Comparison of ENCODE assay signal across 8 cellular contexts in the genomic region with DNA sequence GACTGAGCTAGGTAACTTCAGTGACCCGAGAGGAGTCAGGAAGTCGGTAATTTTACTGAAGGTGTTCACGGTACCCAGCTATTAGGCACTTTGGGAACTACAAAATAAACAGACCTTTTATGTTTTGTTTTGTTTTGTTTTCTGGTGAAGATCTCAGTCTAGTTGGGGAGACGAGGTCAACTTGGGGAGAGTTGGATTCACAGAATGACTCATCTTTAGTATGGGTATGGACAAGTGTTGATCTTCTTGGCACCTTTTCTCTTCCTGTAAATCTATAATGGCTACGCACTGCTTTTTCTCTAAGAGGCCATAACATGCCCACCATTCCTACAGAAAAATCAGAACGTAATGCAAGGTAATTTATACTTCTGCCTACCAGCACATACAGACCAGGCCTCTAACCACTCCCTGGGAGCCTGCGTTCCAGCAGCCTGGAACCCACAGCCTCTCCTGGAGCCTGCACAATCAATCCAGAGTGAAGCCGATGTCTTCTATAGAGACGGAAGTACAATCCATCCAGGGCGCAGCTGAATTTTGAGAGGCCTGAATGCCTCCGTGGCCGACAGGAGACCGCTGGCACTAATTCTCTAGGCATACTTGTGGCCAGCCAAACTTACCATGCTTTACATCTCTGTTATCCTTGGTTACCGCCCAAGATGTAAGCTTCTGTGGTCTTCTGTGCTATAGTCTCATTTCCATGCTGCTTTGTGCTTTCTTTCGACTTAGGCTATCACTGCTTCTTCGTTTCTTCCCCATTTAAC. TPM values are rescaled to one million over a fixed set of nuclear protein-coding genes. Genes with fewer than 3 reads are reported as not detected.
DNase-seq lines count a peak whose midpoint lies in the region; ATAC-seq and TF ChIP-seq lines count a peak whose summit lies in the region.

No MANE protein-coding gene starts in this region.

- H3K27ac Mint-ChIP-seq in activated T-helper 17 cell treated with anti-CD3 and anti-CD28 coated beads, Interleukin-2, amount 50 U/mL, for 72 hours: peak overlapping the region; percentile 97

- H3K18ac ChIP-seq in trophoblast cell (ENCODE audit: low read length): no peak overlapping the region

- peak overlapping the region; percentile 42 for H4K91ac ChIP-seq in trophoblast cell (ENCODE audit: low read depth, low read length)

- no peak overlapping the region for H4K12ac ChIP-seq in trophoblast cell (ENCODE audit: low read depth, low read length)

- peak overlapping the region; percentile 48 for H4K8ac ChIP-seq in trophoblast cell (ENCODE audit: low read depth, low read length)

- no peak overlapping the region for H2BK12ac ChIP-seq in trophoblast cell (ENCODE audit: low read length)

- H3K4ac ChIP-seq in trophoblast cell (ENCODE audit: low read depth, low read length): peak overlapping the region; percentile 85

- H3K79me1 ChIP-seq in trophoblast cell (ENCODE audit: low read length): peaks cover 4% of the 10 kb centered on the region

- no peak overlapping the region for H3K23ac ChIP-seq in trophoblast cell (ENCODE audit: low read length)

- no peak overlapping the region for H2BK120ac ChIP-seq in trophoblast cell (ENCODE audit: insufficient read depth, low read length, poor library complexity)

- peaks cover 4% of the 10 kb centered on the region; the same call in 1 of the 2 replicates for H4K20me1 ChIP-seq in KMS-11 (ENCODE audit: insufficient read depth)

- peak overlapping the region; percentile 69 for H3K9ac ChIP-seq in KMS-11
- H3K9ac ChIP-seq in trophoblast cell (ENCODE audit: low read length): peak overlapping the region; percentile 73

- WGBS in trophoblast cell (ENCODE audit: extremely low coverage, insufficient coverage, insufficient read length): no CpG with 5 or more reads among the region's 16 CpGs

- H3K4me3 ChIP-seq in KMS-11 (IDR thresholded peaks at IDR 0.05; ENCODE audit: insufficient read depth, low read depth, low read length) (peak overlapping the region; percentile 16), trophoblast cell (ENCODE audit: low read depth, low read length) (peak overlapping the region; percentile 85)

- H3K9me3 ChIP-seq in trophoblast cell (ENCODE audit: insufficient read depth, low read depth, low read length): no peaks in the 10 kb centered on the region

- H3K27ac ChIP-seq in KMS-11 (peak overlapping the region; percentile 68), trophoblast cell (ENCODE audit: low read depth, low read length) (no peak overlapping the region)

- H3K79me2 ChIP-seq in KMS-11 (ENCODE audit: insufficient read depth, low read depth) (peaks cover 56% of the 10 kb centered on the region), trophoblast cell (ENCODE audit: control insufficient read depth, insufficient read depth, low read length, poor library complexity) (peaks cover 9% of the 10 kb centered on the region)

- H3K4me1 Mint-ChIP-seq in activated T-helper 17 cell treated with anti-CD3 and anti-CD28 coated beads, Interleukin-2, amount 50 U/mL, for 72 hours: peaks cover 34% of the 10 kb centered on the region

- no peaks in the 10 kb centered on the region for H3K27me3 Mint-ChIP-seq in activated T-helper 17 cell treated with anti-CD3 and anti-CD28 coated beads, Interleukin-2, amount 50 U/mL, for 72 hours

- H3K14ac ChIP-seq in trophoblast cell (ENCODE audit: low read length): peak overlapping the region; percentile 18

- peak overlapping the region; percentile 96 for H3K4me3 Mint-ChIP-seq in activated T-helper 17 cell treated with anti-CD3 and anti-CD28 coated beads, Interleukin-2, amount 50 U/mL, for 72 hours

- H2BK5ac ChIP-seq in trophoblast cell (ENCODE audit: low read depth, low read length, poor library complexity): no peak overlapping the region

- DNase-seq in DMS114 treated with DMSO at 0.1 percent for 48 hours (lab: John Stamatoyannopoulos, UW; ENCODE audit: unreplicated experiment) (peak; percentile 19), germinal center (ENCODE audit: low spot score) (peak; percentile 39), trophoblast cell (peak; percentile 3 to 37), cerebellar nuclear complex (lab: John Stamatoyannopoulos, UW) (no peak)

- H3K4me2 ChIP-seq in KMS-11: peak overlapping the region; percentile 79
- peak overlapping the region; percentile 78 for H3K4me2 ChIP-seq in trophoblast cell (ENCODE audit: low read length)

- peaks cover 72% of the 10 kb centered on the region for H3K36me3 Mint-ChIP-seq in activated T-helper 17 cell treated with anti-CD3 and anti-CD28 coated beads, Interleukin-2, amount 50 U/mL, for 72 hours (ENCODE audit: low read depth)

- H2AK5ac ChIP-seq in trophoblast cell (ENCODE audit: low read length): no peak overlapping the region

- peaks cover 23% of the 10 kb centered on the region for H3K4me1 ChIP-seq in KMS-11 (ENCODE audit: low read depth, poor library complexity, severe bottlenecking)
- H3K4me1 ChIP-seq in trophoblast cell (ENCODE audit: control insufficient read depth in 1 of 2, insufficient read depth in 2 of 2, low read length in 2 of 2): peaks cover 2 to 4% of the 10 kb centered on the region in 2 experiments

- H3K9me3 Mint-ChIP-seq in activated T-helper 17 cell treated with anti-CD3 and anti-CD28 coated beads, Interleukin-2, amount 50 U/mL, for 72 hours: no peaks in the 10 kb centered on the region

- H3K36me3 ChIP-seq in KMS-11 (ENCODE audit: insufficient read depth) (no peaks in the 10 kb centered on the region), trophoblast cell (ENCODE audit: control insufficient read depth in 1 of 2, insufficient read depth in 2 of 2, low read length in 2 of 2) (no peaks in the 10 kb centered on the region)

- TF ChIP-seq CTCF in KMS-11 (conservative IDR thresholded peaks at IDR 0.05; ENCODE audit: low read depth, low read length): no peak

- H3K27me3 ChIP-seq in KMS-11 (ENCODE audit: insufficient read depth, low read depth): no peaks in the 10 kb centered on the region
- H3K27me3 ChIP-seq in trophoblast cell (ENCODE audit: insufficient read depth, low read length): no peaks in the 10 kb centered on the region

- H2AFZ ChIP-seq in KMS-11 (ENCODE audit: low read depth) (peak overlapping the region; percentile 69; the same call in 1 of the 2 replicates), trophoblast cell (ENCODE audit: insufficient read depth, low read length, poor library complexity) (peak overlapping the region; percentile 79)

- ATAC-seq in GM21390 (IDR thresholded peaks at IDR 0.05; ENCODE audit: unreplicated experiment) (peak; percentile 22), HG02884 (IDR thresholded peaks at IDR 0.05; ENCODE audit: unreplicated experiment) (no peak)
- ATAC-seq in activated T-helper 17 cell treated with anti-CD3 and anti-CD28 coated beads, Interleukin-2, amount 50 U/mL, for 72 hours (replicated peaks): peak; percentile 55

RNA-seq across cellular contexts. Expression of a gene that starts 0.7 kb away (rescaled TPM):
- 10 to 100 TPM; 77.0 to 94.0 TPM for total RNA-seq in activated T-helper 17 cell treated with anti-CD3 and anti-CD28 coated beads, Interleukin-2, amount 50 U/mL, for 72 hours
- polyA plus RNA-seq in trophoblast cell (2013): 38.4 and 42.0 TPM in 2 replicates

RNA-seq across cellular contexts. Expression of a gene that starts 0.8 kb away (rescaled TPM):
- total RNA-seq in activated T-helper 17 cell treated with anti-CD3 and anti-CD28 coated beads, Interleukin-2, amount 50 U/mL, for 72 hours: 10 to 100 TPM; 60.6 to 69.4 TPM
- polyA plus RNA-seq in trophoblast cell (2013): 61.9 and 62.5 TPM in 2 replicates

Comparison
In these comparisons a context has a peak if more than half of its experiments do, and no peak if none do; other contexts are left out.
1. DNase-seq: peak in DMS114 treated with DMSO at 0.1 percent for 48 hours (single experiment), germinal center (single experiment) and trophoblast cell (2 of 2); none in cerebellar nuclear complex (0 of 2).